In genomic region chr21:44842721-44843445, GRCh38 we compare ENCODE assay signal across 33 cellular contexts.
"Had no signal": no experiment of that assay in that cellular context is flagged by ENCODE, and none has a peak within 500 bp of the region (broad histone marks: within the 10 kb centered on the region; RNA-seq: fewer than 3 reads in every experiment).

No MANE protein-coding gene starts in this region.

- H3K36me3 Mint-ChIP-seq: activated CD4-positive, alpha-beta memory T cell treated with anti-CD3 and anti-CD28 coated beads for 36 hours; activated naive CD4-positive, alpha-beta T cell treated with anti-CD3 and anti-CD28 coated beads, Interleukin-2, amount 10 ng/mL, durations not matched to agents 7 days and 5 days; activated naive CD8-positive, alpha-beta T cell; brain; IgD-negative memory B cell had no signal

- ATAC-seq: activated naive CD8-positive, alpha-beta T cell treated with anti-CD3 and anti-CD28 coated beads, Interleukin-2, amount 50 U/mL, for 24 hours; activated T-cell treated with anti-CD3 and anti-CD28 coated beads, Interleukin-2, amount 50 U/mL, for 72 hours had no signal

- H3K27me3 Mint-ChIP-seq: activated CD4-positive, alpha-beta memory T cell treated with anti-CD3 and anti-CD28 coated beads for 36 hours; activated naive CD8-positive, alpha-beta T cell; activated naive CD8-positive, alpha-beta T cell treated with anti-CD3 and anti-CD28 coated beads, Interleukin-2, amount 50 U/mL, for 24 hours had no signal

- H3K27ac ChIP-seq: PC-9, RWPE1, SJCRH30, SK-N-MC had no signal

- H3K9me3 ChIP-seq: MG63, SJCRH30 had no signal

- FAIRE-seq: bronchial epithelial cell, RCC 7860, TTC549 had no signal

- H3K4me3 Mint-ChIP-seq: activated CD4-positive, alpha-beta memory T cell treated with anti-CD3 and anti-CD28 coated beads for 36 hours; activated naive CD4-positive, alpha-beta T cell treated with anti-CD3 and anti-CD28 coated beads, Interleukin-2, amount 10 ng/mL, durations not matched to agents 7 days and 5 days; activated naive CD8-positive, alpha-beta T cell; activated naive CD8-positive, alpha-beta T cell treated with anti-CD3 and anti-CD28 coated beads, Interleukin-2, amount 50 U/mL, for 24 hours; activated T-cell treated with anti-CD3 and anti-CD28 coated beads, Interleukin-2, amount 50 U/mL, for 72 hours; brain; IgD-negative memory B cell; T-helper 1 cell treated with Interleukin-12 subunit alpha and Interleukin-12 subunit beta and Interleukin-4 antibody, amounts not matched to agents 30 μg/mL and 1 μg/mL, for 36 hours; T-helper 2 cell treated with Interferon-gamma antibody and Interleukin-4, amounts not matched to agents 5 μg/mL and 100 μg/mL, for 36 hours had no signal

- H3K27ac Mint-ChIP-seq: activated CD4-positive, alpha-beta memory T cell treated with anti-CD3 and anti-CD28 coated beads for 36 hours; activated naive CD4-positive, alpha-beta T cell treated with anti-CD3 and anti-CD28 coated beads, Interleukin-2, amount 10 ng/mL, durations not matched to agents 7 days and 5 days; activated naive CD8-positive, alpha-beta T cell; activated naive CD8-positive, alpha-beta T cell treated with anti-CD3 and anti-CD28 coated beads, Interleukin-2, amount 50 U/mL, for 24 hours; activated T-cell treated with anti-CD3 and anti-CD28 coated beads, Interleukin-2, amount 50 U/mL, for 72 hours; activated T-helper 2 cell treated with anti-CD3 and anti-CD28 coated beads, Interferon-gamma antibody, Interleukin-2, Interleukin-4, amounts not matched to agents 10 μg/mL and 5 μg/mL and 100 μg/mL, durations not matched to agents 14 hours and 24 hours and 36 hours; brain; IgD-negative memory B cell; T-helper 1 cell treated with Interleukin-12 subunit alpha and Interleukin-12 subunit beta and Interleukin-4 antibody, amounts not matched to agents 30 μg/mL and 1 μg/mL, for 36 hours; T-helper 2 cell treated with Interferon-gamma antibody and Interleukin-4, amounts not matched to agents 5 μg/mL and 100 μg/mL, for 36 hours had no signal

- H3K27me3 ChIP-seq: MG63, SJCRH30 had no signal

- H3K4me3 ChIP-seq: MG63, PC-9, SJCRH30, SK-N-MC had no signal

- DNase-seq: activated CD4-positive, alpha-beta memory T cell treated with anti-CD3 and anti-CD28 coated beads for 36 hours; activated CD4-positive, alpha-beta T cell treated with anti-CD3 and anti-CD28 coated beads, Interleukin-2, amount 50 U/mL, for 1 hour; activated CD8-positive, alpha-beta memory T cell treated with anti-CD3 and anti-CD28 coated beads, Interleukin-2, amount 50 U/mL, for 4 hours; activated naive CD4-positive, alpha-beta T cell treated with anti-CD3 and anti-CD28 coated beads, Interleukin-2, amount 10 ng/mL, durations not matched to agents 7 days and 5 days; activated naive CD8-positive, alpha-beta T cell treated with anti-CD3 and anti-CD28 coated beads, Interleukin-2, amount 50 U/mL, for 24 hours; activated T-cell treated with anti-CD3 and anti-CD28 coated beads for 4 hours; activated T-cell treated with anti-CD3 and anti-CD28 coated beads, Interleukin-2, amount 50 U/mL, for 72 hours; caudate nucleus; Kasumi-1; KG1; MG63; NCI-H1048; NCI-H1105 treated with DMSO at 0.1 percent for 48 hours; NCI-H1436; NCI-H1694; NCI-H1930; NCI-H2081 treated with DMSO at 0.1 percent for 48 hours; NCI-H345; NCI-H524 treated with DMSO at 0.1 percent for 48 hours; PC-9; SHP77; SJCRH30 had no signal

- H3K9me3 Mint-ChIP-seq: activated CD4-positive, alpha-beta memory T cell treated with anti-CD3 and anti-CD28 coated beads for 36 hours; activated naive CD4-positive, alpha-beta T cell treated with anti-CD3 and anti-CD28 coated beads, Interleukin-2, amount 10 ng/mL, durations not matched to agents 7 days and 5 days; activated naive CD8-positive, alpha-beta T cell treated with anti-CD3 and anti-CD28 coated beads, Interleukin-2, amount 50 U/mL, for 24 hours; activated T-cell treated with anti-CD3 and anti-CD28 coated beads, Interleukin-2, amount 50 U/mL, for 72 hours; activated T-helper 2 cell treated with anti-CD3 and anti-CD28 coated beads, Interferon-gamma antibody, Interleukin-2, Interleukin-4, amounts not matched to agents 10 μg/mL and 5 μg/mL and 100 μg/mL, durations not matched to agents 14 hours and 24 hours and 36 hours; IgD-negative memory B cell; T-helper 1 cell treated with Interleukin-12 subunit alpha and Interleukin-12 subunit beta and Interleukin-4 antibody, amounts not matched to agents 30 μg/mL and 1 μg/mL, for 36 hours; T-helper 2 cell treated with Interferon-gamma antibody and Interleukin-4, amounts not matched to agents 5 μg/mL and 100 μg/mL, for 36 hours had no signal

- H2AFZ ChIP-seq: PC-9 had no signal

- H3K36me3 ChIP-seq: MG63, SJCRH30 had no signal

- H3K4me2 ChIP-seq: PC-9 had no signal
